ENCODE assay signal across 12 cellular contexts in genomic region chr15:69082041-69082502, GRCh38.
A peak's percentile ranks its signal among the peaks of the same experiment; 100 is the strongest.
DNase-seq lines count a peak whose midpoint lies in the region; ATAC-seq and TF ChIP-seq lines count a peak whose summit lies in the region.
"Had no signal": no experiment of that assay in that cellular context is flagged by ENCODE, and none has a peak within 500 bp of the region (broad histone marks: within the 10 kb centered on the region; RNA-seq: fewer than 3 reads in every experiment).

No MANE protein-coding gene starts in this region.

- intact Hi-C loops in activated T-helper 2 cell treated with anti-CD3 and anti-CD28 coated beads, Interferon-gamma antibody, Interleukin-2, Interleukin-4, amounts not matched to agents 10 μg/mL and 5 μg/mL and 100 μg/mL, durations not matched to agents 14 hours and 24 hours and 36 hours (cut with micrococcal nuclease) = no loop called here

- CTCF ChIA-PET in AG04450 (lab: Charles Lee) = interaction anchor here (1.2 to 1.5 kb wide), 3 partner anchors 80 to 381 kb away, joined by 3 to 4 read pairs (median 3); no protein-coding TSS in a partner anchor
- CTCF ChIA-PET in SK-N-SH (lab: Yijun Ruan, JAX) = interaction anchor here (0.9 to 1.3 kb wide), 2 partner anchors 14 kb away, joined by 3 to 4 read pairs; no protein-coding TSS in a partner anchor

- peaks cover 4 to 18% (median 12%) of the 10 kb centered on the region in 5 donors for H3K27me3 Mint-ChIP-seq in naive thymus-derived CD8-positive, alpha-beta T cell
- H3K27me3 Mint-ChIP-seq in activated T-helper 2 cell treated with anti-CD3 and anti-CD28 coated beads, Interferon-gamma antibody, Interleukin-2, Interleukin-4, amounts not matched to agents 10 μg/mL and 5 μg/mL and 100 μg/mL, durations not matched to agents 14 hours and 24 hours and 36 hours (ENCODE audit: low read depth) = peaks cover 31% of the 10 kb centered on the region

- peaks cover 8% of the 10 kb centered on the region for H3F3A ChIP-seq in SK-N-SH (replicated peaks; ENCODE audit: insufficient read depth)

- no peaks in the 10 kb centered on the region for H3K9me3 Mint-ChIP-seq in naive thymus-derived CD8-positive, alpha-beta T cell
- no peaks in the 10 kb centered on the region for H3K9me3 Mint-ChIP-seq in activated T-helper 2 cell treated with anti-CD3 and anti-CD28 coated beads, Interferon-gamma antibody, Interleukin-2, Interleukin-4, amounts not matched to agents 10 μg/mL and 5 μg/mL and 100 μg/mL, durations not matched to agents 14 hours and 24 hours and 36 hours

- 40% methylated on average over 3 of the region's 3 CpGs for WGBS in SK-N-SH (ENCODE audit: low lambda C conversion rate)

- TF ChIP-seq EP300 in SK-N-SH (IDR thresholded peaks at IDR 0.05; ENCODE audit: borderline replicate concordance in 1 of 2, low read depth in 1 of 2, low read length in 1 of 2) = no peak

- no peaks in the 10 kb centered on the region for H3K36me3 Mint-ChIP-seq in naive thymus-derived CD8-positive, alpha-beta T cell
- H3K36me3 Mint-ChIP-seq in activated T-helper 2 cell treated with anti-CD3 and anti-CD28 coated beads, Interferon-gamma antibody, Interleukin-2, Interleukin-4, amounts not matched to agents 10 μg/mL and 5 μg/mL and 100 μg/mL, durations not matched to agents 14 hours and 24 hours and 36 hours (ENCODE audit: low read depth) = no peaks in the 10 kb centered on the region
- H3K36me3 Mint-ChIP-seq: activated naive CD8-positive, alpha-beta T cell had no signal

- no peak for TF ChIP-seq RAD21 in SK-N-SH (IDR thresholded peaks at IDR 0.05; ENCODE audit: low read length)

- DNase-seq in AG04450 (ENCODE audit: low read depth, low spot score) (no peak), SK-N-SH (no peak), fibroblast of the conjunctiva (ENCODE audit: low read depth) (peak; percentile 20), OCI-M2 (lab: John Stamatoyannopoulos, UW; ENCODE audit: unreplicated experiment) (no peak)
- no peak for DNase-seq in naive thymus-derived CD8-positive, alpha-beta T cell
- DNase-seq in activated T-helper 2 cell treated with anti-CD3 and anti-CD28 coated beads, Interferon-gamma antibody, Interleukin-2, Interleukin-4, amounts not matched to agents 10 μg/mL and 5 μg/mL and 100 μg/mL, durations not matched to agents 14 hours and 24 hours and 36 hours (ENCODE audit: low spot score) = no peak
- DNase-seq: NCI-H1436 treated with DMSO at 0.1 percent for 48 hours; stimulated activated CD4-positive, alpha-beta T cell treated with anti-CD3 and anti-CD28 coated beads, Interleukin-4, amount 100 ng/mL, for 24 hours had no signal

- TF ChIP-seq CTCF in AG04450 (IDR thresholded peaks at IDR 0.05; ENCODE audit: low read depth, low read length) (peak; percentile 1; the same call in 1 of the 2 replicates), SK-N-SH (IDR thresholded peaks at IDR 0.05) (no peak), parathyroid adenoma (IDR thresholded peaks at IDR 0.05) (no peak)

- peak overlapping the region; percentile 80; the same call in 1 of the 2 replicates for H2AFZ ChIP-seq in SK-N-SH (ENCODE audit: low read depth)
- H2AFZ ChIP-seq in parathyroid adenoma = peak overlapping the region; percentile 68

- peak overlapping the region in 1 of 10 donors; percentile 24 for H3K27ac Mint-ChIP-seq in naive thymus-derived CD8-positive, alpha-beta T cell
- no peak overlapping the region for H3K27ac Mint-ChIP-seq in activated T-helper 2 cell treated with anti-CD3 and anti-CD28 coated beads, Interferon-gamma antibody, Interleukin-2, Interleukin-4, amounts not matched to agents 10 μg/mL and 5 μg/mL and 100 μg/mL, durations not matched to agents 14 hours and 24 hours and 36 hours
- H3K27ac Mint-ChIP-seq: activated naive CD8-positive, alpha-beta T cell had no signal

- H3K4me3 Mint-ChIP-seq in naive thymus-derived CD8-positive, alpha-beta T cell = no peak overlapping the region
- H3K4me3 Mint-ChIP-seq in activated T-helper 2 cell treated with anti-CD3 and anti-CD28 coated beads, Interferon-gamma antibody, Interleukin-2, Interleukin-4, amounts not matched to agents 10 μg/mL and 5 μg/mL and 100 μg/mL, durations not matched to agents 14 hours and 24 hours and 36 hours (ENCODE audit: low read depth) = no peak overlapping the region
- H3K4me3 Mint-ChIP-seq: activated naive CD8-positive, alpha-beta T cell had no signal

- ATAC-seq in naive thymus-derived CD8-positive, alpha-beta T cell = no peak
- no peak for ATAC-seq in GM21423 (IDR thresholded peaks at IDR 0.05; ENCODE audit: unreplicated experiment)

- H3K4me1 ChIP-seq in SK-N-SH (ENCODE audit: control insufficient read depth in 1 of 2, insufficient read depth in 2 of 2, low read depth in 1 of 2, low read length in 1 of 2) = peaks cover 26 to 39% of the 10 kb centered on the region in 2 experiments
- peaks cover 33% of the 10 kb centered on the region for H3K4me1 ChIP-seq in parathyroid adenoma

- H3K4me2 ChIP-seq in SK-N-SH (peak overlapping the region; percentile 71), parathyroid adenoma (ENCODE audit: low read length) (peak overlapping the region; percentile 55)

- H3K9me3 ChIP-seq in AG04450 (ENCODE audit: control insufficient read depth, insufficient read depth, low read length) (0 out of 2 replicates have a peak, but pooled peaks cover under 1% of the 10 kb centered on the region), SK-N-SH (no peaks in the 10 kb centered on the region), parathyroid adenoma (ENCODE audit: control insufficient read depth, low read length) (no peaks in the 10 kb centered on the region)
- H3K9me3 ChIP-seq: BLaER1 had no signal

- no peaks in the 10 kb centered on the region for H4K20me1 ChIP-seq in SK-N-SH (ENCODE audit: insufficient read depth)
- H4K20me1 ChIP-seq: BLaER1 had no signal

- H3K27ac ChIP-seq in AG04450 (ENCODE audit: low read depth, low read length) (peak overlapping the region; percentile 12), SK-N-SH (ENCODE audit: low read depth in 2 of 2, low read length in 1 of 2) (peak overlapping the region; percentile 69 to 83), parathyroid adenoma (peak overlapping the region; percentile 96)
- H3K27ac ChIP-seq: BLaER1 had no signal

- peaks cover 0 to 7% (median 2%) of the 10 kb centered on the region in 4 donors for H3K4me1 Mint-ChIP-seq in naive thymus-derived CD8-positive, alpha-beta T cell
- H3K4me1 Mint-ChIP-seq in activated T-helper 2 cell treated with anti-CD3 and anti-CD28 coated beads, Interferon-gamma antibody, Interleukin-2, Interleukin-4, amounts not matched to agents 10 μg/mL and 5 μg/mL and 100 μg/mL, durations not matched to agents 14 hours and 24 hours and 36 hours (ENCODE audit: low read depth) = peaks cover 13% of the 10 kb centered on the region

- POLR2A ChIA-PET in AG04450 (lab: Yijun Ruan, JAX) (interaction anchor here (0.8 kb wide), 1 partner anchor 11 kb away, joined by 3 read pairs; no protein-coding TSS in a partner anchor), SK-N-SH (lab: Yijun Ruan, JAX) (no interaction called here)
- POLR2A ChIA-PET in naive thymus-derived CD8-positive, alpha-beta T cell (lab: Charles Lee) = no interaction called here

- H3K4me3 ChIP-seq in AG04450 (ENCODE audit: low read depth, low read length) = no peak overlapping the region
- H3K4me3 ChIP-seq in SK-N-SH (ENCODE audit: low read depth in 2 of 2, low read length in 1 of 2) = no peak overlapping the region
- peak overlapping the region; percentile 32 for H3K4me3 ChIP-seq in parathyroid adenoma (ENCODE audit: low read depth, low read length)
- H3K4me3 ChIP-seq: BLaER1 had no signal

- no peak overlapping the region for H3K9ac ChIP-seq in SK-N-SH
- H3K9ac ChIP-seq in parathyroid adenoma = no peak overlapping the region
- H3K9ac ChIP-seq: BLaER1 had no signal

- H3K27me3 ChIP-seq in AG04450 (ENCODE audit: control insufficient read depth, insufficient read depth, low read length) (peaks cover 9% of the 10 kb centered on the region), SK-N-SH (ENCODE audit: insufficient read depth) (no peaks in the 10 kb centered on the region), parathyroid adenoma (ENCODE audit: control insufficient read depth, insufficient read depth, low read length) (no peaks in the 10 kb centered on the region)
- H3K27me3 ChIP-seq: BLaER1 had no signal

- H3K36me3 ChIP-seq in SK-N-SH (replicated peaks in 1 of 2; ENCODE audit: control insufficient read depth in 1 of 2, insufficient read depth in 2 of 2, low read length in 1 of 2) = no peaks in the 10 kb centered on the region
- H3K36me3 ChIP-seq in parathyroid adenoma (ENCODE audit: control insufficient read depth, insufficient read depth, low read length) = no peaks in the 10 kb centered on the region
- H3K36me3 ChIP-seq: BLaER1 had no signal

- H3K79me2 ChIP-seq in SK-N-SH (ENCODE audit: insufficient read depth) (no peaks in the 10 kb centered on the region), parathyroid adenoma (no peaks in the 10 kb centered on the region)

- H3K9me2 ChIP-seq in SK-N-SH = no peaks in the 10 kb centered on the region

TF ChIP-seq in SK-N-SH, 30 proteins besides CTCF, POLR2A, EP300 and RAD21:
- TF ChIP-seq CHD2 (IDR thresholded peaks at IDR 0.05; ENCODE audit: low read length, partially characterized antibody) (no peak), PBX3 (IDR thresholded peaks at IDR 0.05) (peak; percentile 43; the same call in 1 of the 2 replicates)

Comparison
In these comparisons a context has a peak if more than half of its experiments do, and no peak if none do; other contexts are left out.
1. H3K27ac ChIP-seq: peak in every context shown above with its lines; median percentile 96 in parathyroid adenoma; 76 in SK-N-SH; 12 in AG04450.